19 cellular contexts compared by ENCODE assay signal in the genomic region with DNA sequence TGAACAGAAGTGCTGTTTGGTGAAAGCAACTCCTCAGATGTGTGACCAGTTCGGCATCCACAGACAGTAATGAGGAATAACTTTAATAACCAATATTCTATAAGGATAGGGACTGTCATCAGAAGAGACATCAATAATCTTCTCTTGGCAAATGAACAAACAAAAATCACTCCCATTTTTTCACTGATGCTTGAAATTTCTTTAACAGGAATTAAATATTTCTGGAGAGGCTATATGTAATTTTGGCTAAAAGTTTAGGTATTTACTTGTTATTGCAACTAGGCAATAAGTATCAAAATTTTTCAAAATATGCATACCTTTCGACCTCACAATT.
DNase-seq lines count a peak whose midpoint lies in the region; ATAC-seq, FAIRE-seq and TF ChIP-seq lines count a peak whose summit lies in the region.
"Had no signal": no experiment of that assay in that cellular context is flagged by ENCODE, and none has a peak within 500 bp of the region (broad histone marks: within the 10 kb centered on the region; RNA-seq: fewer than 3 reads in every experiment).

No MANE protein-coding gene starts in this region.

- H3K9me3 Mint-ChIP-seq in Caco-2 (ENCODE audit: unreplicated experiment), result peaks cover 16% of the 10 kb centered on the region
- H3K9me3 Mint-ChIP-seq in neural progenitor cell, result no peaks in the 10 kb centered on the region

- intact Hi-C loops in Caco-2 (cut with micrococcal nuclease; ENCODE audit: unreplicated experiment) (no loop called here), HCT116 (cut with micrococcal nuclease) (no loop called here), K562 (cut with micrococcal nuclease) (no loop called here)

- no peaks in the 10 kb centered on the region; the same call in 1 of the 2 replicates for H3K9me3 ChIP-seq in Caco-2
- H3K9me3 ChIP-seq in HCT116 (ENCODE audit: control insufficient read depth in 1 of 2, insufficient read depth in 1 of 2, low read depth in 1 of 2, low read length in 2 of 2), result no peaks in the 10 kb centered on the region
- H3K9me3 ChIP-seq in K562 (replicated peaks; ENCODE audit: control insufficient read depth, insufficient read depth, low read depth, low read length), result no peaks in the 10 kb centered on the region
- H3K9me3 ChIP-seq in neural progenitor cell (ENCODE audit: low read depth), result no peaks in the 10 kb centered on the region

- FAIRE-seq in K562 (lab: Jason Lieb, UNC), result no peak
- FAIRE-seq: GM12891 had no signal

- no peaks in the 10 kb centered on the region for H3K9me1 ChIP-seq in K562 (ENCODE audit: control insufficient read depth, insufficient read depth, low read length)

- no peaks in the 10 kb centered on the region for H3F3A ChIP-seq in neural progenitor cell (ENCODE audit: low read depth)

- H3K9ac ChIP-seq in HCT116 (ENCODE audit: low read length) (no peak overlapping the region), K562 (ENCODE audit: insufficient read depth in 1 of 2, low read depth in 2 of 2, low read length in 2 of 2) (no peak overlapping the region), neural progenitor cell (no peak overlapping the region)

- no peaks in the 10 kb centered on the region for H3K36me3 ChIP-seq in Caco-2 (ENCODE audit: control insufficient read depth, insufficient read depth, low read length)
- H3K36me3 ChIP-seq in HCT116 (ENCODE audit: control insufficient read depth in 1 of 2, insufficient read depth in 2 of 2, low read length in 2 of 2), result no peaks in the 10 kb centered on the region
- H3K36me3 ChIP-seq in K562 (ENCODE audit: control insufficient read depth, insufficient read depth, low read length), result no peaks in the 10 kb centered on the region
- no peaks in the 10 kb centered on the region for H3K36me3 ChIP-seq in neural progenitor cell

- peaks cover 51% of the 10 kb centered on the region for H3K4me1 Mint-ChIP-seq in Caco-2 (ENCODE audit: low read depth, unreplicated experiment)
- H3K4me1 Mint-ChIP-seq in neural progenitor cell, result peaks cover 20% of the 10 kb centered on the region
- H3K4me1 Mint-ChIP-seq: CD4-positive, CD25-positive, alpha-beta regulatory T cell had no signal

- CTCF ChIA-PET in Caco-2 (lab: Charles Lee) (no interaction called here), HCT116 (lab: Charles Lee) (no interaction called here), K562 (lab: Yijun Ruan, JAX; ENCODE audit: low intra/inter-chr PET ratio) (no interaction called here)

- H2AFZ ChIP-seq in HCT116 (ENCODE audit: low read depth, low read length, poor library complexity, severe bottlenecking), result peak overlapping the region; percentile 13
- no peak overlapping the region for H2AFZ ChIP-seq in K562 (ENCODE audit: low read depth, low read length)
- H2AFZ ChIP-seq in neural progenitor cell (replicated peaks), result peak overlapping the region; percentile 65

- H3K4me3 ChIP-seq in Caco-2 (ENCODE audit: low read depth, low read length) (no peak overlapping the region), HCT116 (replicated peaks in 1 of 2; ENCODE audit: low read depth in 1 of 2, low read length in 2 of 2) (no peak overlapping the region), K562 (no peak overlapping the region), neural progenitor cell (no peak overlapping the region)

- H3K4me2 ChIP-seq in HCT116 (ENCODE audit: low read length) (0 out of 2 replicates have a peak overlapping the region, but pooled peaks have one; percentile 1), K562 (ENCODE audit: insufficient read depth, low read length) (no peak overlapping the region), neural progenitor cell (peak overlapping the region; percentile 11)

- TF ChIP-seq RAD21 in HCT116 (IDR thresholded peaks at IDR 0.05; ENCODE audit: low read depth) (no peak), K562 (CRISPR knock-in tag; conservative IDR thresholded peaks at IDR 0.05 in 1 of 2, IDR thresholded peaks at IDR 0.05 in 1 of 2) (no peak)

- in situ Hi-C loops in K562 (cut with MboI), result no loop called here

- no peak overlapping the region for H3K4me3 Mint-ChIP-seq in Caco-2 (ENCODE audit: unreplicated experiment)
- no peak overlapping the region for H3K4me3 Mint-ChIP-seq in neural progenitor cell
- H3K4me3 Mint-ChIP-seq: CD4-positive, CD25-positive, alpha-beta regulatory T cell had no signal

- POLR2A ChIA-PET in Caco-2 (lab: Charles Lee) (no interaction called here), HCT116 (lab: Charles Lee) (no interaction called here), K562 (lab: Yijun Ruan, JAX) (no interaction called here)

- H3K27me3 ChIP-seq in Caco-2 (replicated peaks; ENCODE audit: control insufficient read depth, insufficient read depth, low read length) (no peaks in the 10 kb centered on the region), HCT116 (ENCODE audit: insufficient read depth, low read length) (no peaks in the 10 kb centered on the region), K562 (ENCODE audit: control insufficient read depth in 2 of 2, insufficient read depth in 2 of 2, low read length in 2 of 2) (no peaks in the 10 kb centered on the region; a peak in 2 of 5 replicates), neural progenitor cell (no peaks in the 10 kb centered on the region)

- ATAC-seq in HCT116 (no peak), K562 (no peak), GM21390 (IDR thresholded peaks at IDR 0.05; ENCODE audit: unreplicated experiment) (no peak), left lobe of liver (no peak)

- no peaks in the 10 kb centered on the region for H3K79me2 ChIP-seq in HCT116 (ENCODE audit: insufficient read depth, low read length)
- H3K79me2 ChIP-seq in K562 (ENCODE audit: control insufficient read depth, insufficient read depth, low read length), result no peaks in the 10 kb centered on the region
- H3K79me2 ChIP-seq in neural progenitor cell (ENCODE audit: low read depth), result no peaks in the 10 kb centered on the region

- H3K27ac Mint-ChIP-seq in Caco-2 (ENCODE audit: unreplicated experiment) (peak overlapping the region; percentile 87), neural progenitor cell (no peak overlapping the region)
- H3K27ac Mint-ChIP-seq: CD4-positive, CD25-positive, alpha-beta regulatory T cell had no signal

- H4K20me1 ChIP-seq in HCT116 (ENCODE audit: insufficient read depth) (no peaks in the 10 kb centered on the region), K562 (replicated peaks; ENCODE audit: control insufficient read depth, insufficient read depth, low read length) (no peaks in the 10 kb centered on the region), neural progenitor cell (ENCODE audit: low read depth) (no peaks in the 10 kb centered on the region)

- peaks cover 53% of the 10 kb centered on the region for H3K4me1 ChIP-seq in Caco-2
- H3K4me1 ChIP-seq in HCT116 (ENCODE audit: control insufficient read depth in 1 of 2, insufficient read depth in 2 of 2, low read length in 2 of 2), result peaks cover 6 to 8% of the 10 kb centered on the region in 2 experiments; a peak in 3 of 4 replicates
- no peaks in the 10 kb centered on the region; a peak in 1 of 5 replicates for H3K4me1 ChIP-seq in K562 (replicated peaks in 1 of 2; ENCODE audit: control insufficient read depth in 2 of 2, insufficient read depth in 2 of 2, low read length in 2 of 2)
- H3K4me1 ChIP-seq in neural progenitor cell, result peaks cover 9% of the 10 kb centered on the region

- 0% methylated on average over 2 of the region's 2 CpGs for WGBS in K562 (ENCODE audit: insufficient coverage, low coverage, missing lambda C conversion rate)

- DNase-seq in Caco-2 (no peak), HCT116 (ENCODE audit: low read depth, low spot score) (no peak), K562 (ENCODE audit: extremely low read depth in 1 of 4, low spot score in 3 of 4) (no peak), neural progenitor cell (ENCODE audit: low spot score) (no peak), left lobe of liver (ENCODE audit: low spot score) (no peak), foreskin melanocyte (no peak)
- DNase-seq: CD4-positive, CD25-positive, alpha-beta regulatory T cell; DND-41; GOT3; MM.1S; NCI-H1048; NCI-H1417 treated with DMSO at 0.1 percent for 48 hours; NCI-H187; NCI-H526 treated with DMSO at 0.1 percent for 48 hours; OCI-M1; RPMI8226; SHP77 treated with DMSO at 0.1 percent for 48 hours had no signal

- no peak for TF ChIP-seq CTCF in Caco-2 (IDR thresholded peaks at IDR 0.05; ENCODE audit: insufficient read depth in 1 of 2, low read depth in 1 of 2, low read length in 1 of 2, severe bottlenecking in 1 of 2, unreplicated experiment in 1 of 2)
- TF ChIP-seq CTCF in HCT116 (IDR thresholded peaks at IDR 0.05 in 2 of 3, conservative IDR thresholded peaks at IDR 0.05 in 1 of 3; ENCODE audit: borderline replicate concordance in 1 of 3, insufficient read depth in 1 of 3, low read depth in 2 of 3, low read length in 2 of 3), result no peak
- TF ChIP-seq CTCF in K562 (IDR thresholded peaks at IDR 0.05 in 2 of 3, conservative IDR thresholded peaks at IDR 0.05 in 1 of 3; ENCODE audit: insufficient read depth in 2 of 3, low read depth in 1 of 3, low read length in 3 of 3), result no peak
- no peak for TF ChIP-seq CTCF in neural progenitor cell (IDR thresholded peaks at IDR 0.05)

- H3K27ac ChIP-seq in HCT116 (ENCODE audit: low read depth, low read length) (no peak overlapping the region), K562 (ENCODE audit: extremely low read depth, low read depth, low read length) (no peak overlapping the region), neural progenitor cell (no peak overlapping the region)

- H3K27me3 Mint-ChIP-seq in Caco-2 (ENCODE audit: insufficient read depth, unreplicated experiment) (no peaks in the 10 kb centered on the region), neural progenitor cell (ENCODE audit: insufficient read depth, low read depth) (peaks cover 6% of the 10 kb centered on the region)

- no peaks in the 10 kb centered on the region for H3K9me2 ChIP-seq in HCT116 (ENCODE audit: insufficient read depth)

- no peak for TF ChIP-seq POLR2A in HCT116 (IDR thresholded peaks at IDR 0.05; ENCODE audit: borderline replicate concordance, extremely low read depth, insufficient read depth, insufficient read length)
- TF ChIP-seq POLR2A in K562 (conservative IDR thresholded peaks at IDR 0.05), result no peak

- no peak for TF ChIP-seq EP300 in K562 (IDR thresholded peaks at IDR 0.05; ENCODE audit: low read length)

- RAD21 ChIA-PET in HCT116 (lab: Charles Lee; ENCODE audit: low non-redundant PET in 1 of 2, low total read pairs in 2 of 2, uncharacterized antibody in 2 of 2, unreplicated experiment in 2 of 2), result no interaction called here

- peaks cover 27% of the 10 kb centered on the region for H3K36me3 Mint-ChIP-seq in Caco-2 (ENCODE audit: insufficient read depth, unreplicated experiment)
- no peaks in the 10 kb centered on the region for H3K36me3 Mint-ChIP-seq in neural progenitor cell
- H3K36me3 Mint-ChIP-seq: CD4-positive, CD25-positive, alpha-beta regulatory T cell had no signal

- BruUV-seq in Caco-2 (replicated peaks; lab: Mats Ljungman, UMichigan) (no TSS peak), HCT116 (replicated peaks; lab: Mats Ljungman, UMichigan) (no TSS peak), K562 (replicated peaks; lab: Mats Ljungman, UMichigan) (no TSS peak)

TF ChIP-seq in HCT116, 20 proteins besides CTCF, POLR2A, EP300 and RAD21 (continues in another document):
- no peak for TF ChIP-seq JUND (IDR thresholded peaks at IDR 0.05)
- no peak for TF ChIP-seq ZNF274 (IDR thresholded peaks at IDR 0.05; ENCODE audit: low read depth, low read length)
- TF ChIP-seq EZH2 (IDR thresholded peaks at IDR 0.05), result no peak

TF ChIP-seq in K562, 482 proteins besides CTCF, POLR2A, EP300 and RAD21 (continues in another document):
- TF ChIP-seq ZFP36 (IDR thresholded peaks at IDR 0.05; ENCODE audit: low read depth, low read length, partially characterized antibody), result no peak
